Comparison of ENCODE assay signal across 8 cellular contexts in genomic region chr6:157981395-157982296, GRCh38. TPM values are rescaled to one million over a fixed set of nuclear protein-coding genes. Genes with fewer than 3 reads are reported as not detected.
DNase-seq lines count a peak whose midpoint lies in the region; ATAC-seq, FAIRE-seq and TF ChIP-seq lines count a peak whose summit lies in the region.

SYNJ2 (plus strand) TSS chr6:157981863; CDS start chr6:157981962, 99 bp downstream.

- no peaks in the 10 kb centered on the region for H3K9me3 ChIP-seq in endothelial cell of umbilical vein (replicated peaks; ENCODE audit: control insufficient read depth, insufficient read depth, low read length)

- peak; percentile 38 for TF ChIP-seq POLR2A in endothelial cell of umbilical vein (IDR thresholded peaks at IDR 0.05; ENCODE audit: low read depth, low read length)

- peaks cover 21% of the 10 kb centered on the region for H3K4me1 ChIP-seq in endothelial cell of umbilical vein (ENCODE audit: control insufficient read depth, extremely low read depth, insufficient read depth, low read length)

- dilution Hi-C loops in endothelial cell of umbilical vein (cut with MboI; ENCODE audit: extremely low pct_ligation_motif_present, low sequenced_read_pairs), result no loop called here

- TF ChIP-seq CTCF in AG10803 (conservative IDR thresholded peaks at IDR 0.05; ENCODE audit: low read length) (peak; percentile 48), endothelial cell of umbilical vein (IDR thresholded peaks at IDR 0.05; ENCODE audit: extremely low read depth in 1 of 2, insufficient read depth in 1 of 2, low read depth in 1 of 2, low read length in 2 of 2) (peak; percentile 67 to 79)

- DNase-seq in AG10803 (ENCODE audit: low read depth), result peak; percentile 77
- peak; percentile 41 for DNase-seq in NOMO-1 treated with dmso at 0.1 percent for 144 hours (lab: John Stamatoyannopoulos, UW; ENCODE audit: unreplicated experiment)
- peak; percentile 53 for DNase-seq in activated CD8-positive, alpha-beta memory T cell treated with anti-CD3 and anti-CD28 coated beads, Interleukin-2, amount 50 U/mL, for 1 hour (ENCODE audit: extremely low read depth)
- DNase-seq in endothelial cell of umbilical vein (ENCODE audit: low read depth, low spot score), result peak; percentile 73
- peak; percentile 81 for DNase-seq in mucosa of gallbladder (ENCODE audit: low spot score)
- peak; percentile 57 to 72 for DNase-seq in stimulated activated CD8-positive, alpha-beta memory T cell treated with anti-CD3 and anti-CD28 coated beads, Interleukin-4, amount 100 ng/mL, for 4 hours (ENCODE audit: low read depth in 2 of 2, low spot score in 1 of 2)

- peak within 1 kb of the TSS; percentile 81 for H2AFZ ChIP-seq in endothelial cell of umbilical vein (ENCODE audit: low read depth, low read length)

- H3K27ac ChIP-seq in endothelial cell of umbilical vein (ENCODE audit: insufficient read depth, low read depth, low read length), result peak within 1 kb of the TSS; percentile 85

- POLR2A ChIA-PET in endothelial cell of umbilical vein (lab: Charles Lee), result no interaction called here

- H3K36me3 ChIP-seq in endothelial cell of umbilical vein (ENCODE audit: control insufficient read depth in 2 of 2, extremely low read depth in 1 of 2, insufficient read depth in 2 of 2, low read length in 2 of 2), result no peaks in the 10 kb centered on the region

- peak within 1 kb of the TSS; percentile 96 for H3K9ac ChIP-seq in endothelial cell of umbilical vein (replicated peaks; ENCODE audit: extremely low read depth, insufficient read depth, low read length)

- peak within 1 kb of the TSS; percentile 73 for H3K4me3 ChIP-seq in AG10803 (ENCODE audit: low read length)
- H3K4me3 ChIP-seq in endothelial cell of umbilical vein (replicated peaks in 1 of 3; ENCODE audit: insufficient read depth in 1 of 3, low read depth in 1 of 3, low read length in 3 of 3), result peak within 1 kb of the TSS; percentile 59 to 91 (median 87)

- H3K9me1 ChIP-seq in endothelial cell of umbilical vein (replicated peaks; ENCODE audit: control insufficient read depth, extremely low read depth, insufficient read depth, low read length), result no peaks in the 10 kb centered on the region

- H4K20me1 ChIP-seq in endothelial cell of umbilical vein (replicated peaks; ENCODE audit: control insufficient read depth, extremely low read depth, insufficient read depth, low read length), result no peaks in the 10 kb centered on the region

- H3K79me2 ChIP-seq in endothelial cell of umbilical vein (ENCODE audit: control insufficient read depth, insufficient read depth, low read length), result peaks cover 48% of the 10 kb centered on the region

- peak within 1 kb of the TSS; percentile 93 for H3K4me2 ChIP-seq in endothelial cell of umbilical vein (ENCODE audit: insufficient read depth, low read length)

- no TSS peak for BruUV-seq in endothelial cell of umbilical vein (replicated peaks; lab: Mats Ljungman, UMichigan)

- FAIRE-seq in endothelial cell of umbilical vein (lab: Jason Lieb, UNC), result peak; percentile 80

- peak; percentile 76 for ATAC-seq in GM19023 (IDR thresholded peaks at IDR 0.05; ENCODE audit: unreplicated experiment)
- peak; percentile 69 for ATAC-seq in HG03196 (IDR thresholded peaks at IDR 0.05; ENCODE audit: unreplicated experiment)

- intact Hi-C loops in endothelial cell of umbilical vein (cut with micrococcal nuclease), result loop anchor here (1.0 to 5.0 kb wide), 6 partner anchors 22 to 219 kb away; no protein-coding TSS in a partner anchor

- CTCF ChIA-PET in endothelial cell of umbilical vein (lab: Charles Lee), result interaction anchor here (0.6 to 4.7 kb wide), 10 partner anchors 11 to 90 kb away, joined by 3 to 82 read pairs (median 18); no protein-coding TSS in a partner anchor

- H3K27me3 ChIP-seq in endothelial cell of umbilical vein (ENCODE audit: control insufficient read depth in 2 of 2, insufficient read depth in 2 of 2, low read length in 2 of 2), result no peaks in the 10 kb centered on the region

TF ChIP-seq in endothelial cell of umbilical vein, 7 proteins besides CTCF, POLR2A, EP300 and RAD21:
- TF ChIP-seq POLR2AphosphoS5 (IDR thresholded peaks at IDR 0.05; ENCODE audit: insufficient read depth, low read depth, low read length) (peak; percentile 68), MYC (IDR thresholded peaks at IDR 0.05; ENCODE audit: low read depth, low read length) (no peak), GATA2 (IDR thresholded peaks at IDR 0.05; ENCODE audit: insufficient read depth, insufficient read length, low read depth, low read length) (no peak)

RNA-seq across cellular contexts. Expression of gene SYNJ2, which starts in this region (rescaled TPM):
- total RNA-seq in endothelial cell of umbilical vein (71.8 and 78.2 TPM in 2 replicates), mucosa of gallbladder (26.8 TPM)
- 32.4 and 35.1 TPM in 2 replicates for polyA plus RNA-seq in endothelial cell of umbilical vein
- 42.1 and 44.6 TPM in 2 replicates for polyA plus RNA-seq in endothelial cell of umbilical vein (2011; cell fraction: cytosol; rRNA removed)
- 85.0 and 90.0 TPM in 2 replicates for polyA plus RNA-seq in endothelial cell of umbilical vein (2011; cell fraction: nucleus; rRNA removed)
- polyA plus RNA-seq in endothelial cell of umbilical vein (2012), result 28.3 and 54.5 TPM in 2 replicates
- polyA minus RNA-seq in endothelial cell of umbilical vein, result 76.8 and 82.3 TPM in 2 replicates
- polyA minus RNA-seq in endothelial cell of umbilical vein (2011; cell fraction: cytosol; rRNA and poly(A)+ RNA removed), result 12.2 TPM
- 77.9 and 82.2 TPM in 2 replicates for polyA minus RNA-seq in endothelial cell of umbilical vein (2011; cell fraction: nucleus; rRNA and poly(A)+ RNA removed)

Comparison
In these comparisons a context has a peak if more than half of its experiments do, and no peak if none do; other contexts are left out.
1. Peak in every context shown above with its lines: DNase-seq, ATAC-seq, H3K4me3 ChIP-seq and H3K27ac ChIP-seq.